ENCODE assay signal across 1 cellular context in genomic region chr15:41473418-41473817, GRCh38.
A peak's percentile ranks its signal among the peaks of the same experiment; 100 is the strongest.
TF ChIP-seq lines count a peak whose summit lies in the region.

No MANE protein-coding gene starts in this region.

TF ChIP-seq in HepG2, 621 proteins besides CTCF, POLR2A, EP300 and RAD21:
- TF ChIP-seq HNF4A (CRISPR knock-in tag; IDR thresholded peaks at IDR 0.05) (peak; percentile 60), ZNF816 (CRISPR knock-in tag; IDR thresholded peaks at IDR 0.05; ENCODE audit: borderline replicate concordance) (no peak), MAZ (IDR thresholded peaks at IDR 0.05; ENCODE audit: borderline replicate concordance, low read depth, low read length) (no peak), MAZ (CRISPR knock-in tag; IDR thresholded peaks at IDR 0.05; ENCODE audit: low read depth) (no peak), ZBTB37 (CRISPR knock-in tag; IDR thresholded peaks at IDR 0.05) (no peak), HOXA3 (CRISPR knock-in tag; IDR thresholded peaks at IDR 0.05) (0 out of 2 replicates have a peak, but pooled peaks have one; percentile 16), ZNF570 (CRISPR knock-in tag; IDR thresholded peaks at IDR 0.05; ENCODE audit: borderline replicate concordance) (no peak), HIC2 (CRISPR knock-in tag; IDR thresholded peaks at IDR 0.05; ENCODE audit: low read depth) (peak; percentile 64), RARG (CRISPR knock-in tag; IDR thresholded peaks at IDR 0.05; ENCODE audit: low read depth) (no peak), ARID5B (CRISPR knock-in tag; IDR thresholded peaks at IDR 0.05) (0 out of 2 replicates have a peak, but pooled peaks have one; percentile 21), JARID2 (CRISPR knock-in tag; IDR thresholded peaks at IDR 0.05; ENCODE audit: insufficient replicate concordance) (no peak), ZBTB33 (CRISPR knock-in tag; IDR thresholded peaks at IDR 0.05) (peak; percentile 69; the same call in 1 of the 2 replicates)
- TF ChIP-seq, protein P1, sequence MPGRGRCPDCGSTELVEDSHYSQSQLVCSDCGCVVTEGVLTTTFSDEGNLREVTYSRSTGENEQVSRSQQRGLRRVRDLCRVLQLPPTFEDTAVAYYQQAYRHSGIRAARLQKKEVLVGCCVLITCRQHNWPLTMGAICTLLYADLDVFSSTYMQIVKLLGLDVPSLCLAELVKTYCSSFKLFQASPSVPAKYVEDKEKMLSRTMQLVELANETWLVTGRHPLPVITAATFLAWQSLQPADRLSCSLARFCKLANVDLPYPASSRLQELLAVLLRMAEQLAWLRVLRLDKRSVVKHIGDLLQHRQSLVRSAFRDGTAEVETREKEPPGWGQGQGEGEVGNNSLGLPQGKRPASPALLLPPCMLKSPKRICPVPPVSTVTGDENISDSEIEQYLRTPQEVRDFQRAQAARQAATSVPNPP (CRISPR knock-in tag; IDR thresholded peaks at IDR 0.05): no peak
